In the genomic region with DNA sequence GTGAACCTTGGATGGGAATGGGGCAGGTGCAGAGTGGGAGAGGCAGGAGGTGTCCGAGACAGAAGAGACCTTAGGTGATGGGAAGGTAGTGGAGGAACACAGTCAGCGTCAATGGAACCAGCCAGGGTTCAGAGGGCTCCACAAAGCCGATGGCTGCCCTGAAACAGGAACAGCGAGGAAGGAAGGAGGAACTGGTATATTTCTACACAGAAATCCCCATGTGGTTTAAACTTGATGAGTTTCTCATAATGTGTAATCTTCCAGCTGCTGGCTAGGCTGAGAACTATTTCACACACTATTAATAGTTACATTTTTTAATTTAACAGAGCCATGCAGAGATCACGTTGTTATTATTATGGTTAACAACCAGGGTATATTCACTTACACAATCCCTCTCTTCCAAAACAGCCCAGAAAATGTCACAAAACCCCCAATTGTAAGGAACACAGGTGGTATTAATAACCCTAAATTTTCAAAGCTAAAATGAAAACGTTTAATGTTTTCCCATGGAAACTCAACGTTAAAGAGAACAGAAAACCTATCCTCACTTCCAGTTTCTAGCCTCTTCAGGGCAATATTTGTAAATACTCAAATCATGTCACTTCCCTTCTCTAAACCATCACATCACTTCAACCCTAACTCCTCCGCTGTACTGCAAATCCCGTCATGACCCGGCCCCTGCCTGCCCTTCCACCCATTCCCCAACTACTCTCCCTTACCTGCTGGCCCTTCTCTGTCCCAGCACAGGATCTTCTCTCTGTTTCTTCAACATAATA, we compare ENCODE assay signal across 8 cellular contexts.
A peak's percentile ranks its signal among the peaks of the same experiment; 100 is the strongest.
DNase-seq lines count a peak whose midpoint lies in the region; ATAC-seq and TF ChIP-seq lines count a peak whose summit lies in the region.

No MANE protein-coding gene starts in this region.

- DNase-seq in GM04503 (ENCODE audit: low read depth): peak; percentile 64
- no peak for DNase-seq in HFFc6
- no peak for DNase-seq in activated T-helper 1 cell treated with anti-CD3 and anti-CD28 coated beads, Interleukin-12 subunit alpha, Interleukin-12 subunit beta, Interleukin-2, Interleukin-4 antibody, amounts not matched to agents 30 ng/mL and 10 ng/mL and 1 ng/mL, durations not matched to agents 14 hours and 24 hours and 36 hours (ENCODE audit: low spot score)
- DNase-seq in medulla oblongata (ENCODE audit: extremely low spot score): peak; percentile 24
- no peak for DNase-seq in NCI-H82 treated with DMSO at 0.1 percent for 48 hours (lab: John Stamatoyannopoulos, UW; ENCODE audit: unreplicated experiment)
- DNase-seq in SHP77 (lab: John Stamatoyannopoulos, UW): no peak
- DNase-seq in NCI-H748 (lab: John Stamatoyannopoulos, UW; ENCODE audit: unreplicated experiment): no peak

- peaks cover 76% of the 10 kb centered on the region for H3K4me1 Mint-ChIP-seq in HFFc6 (ENCODE audit: low read depth)
- peaks cover 55% of the 10 kb centered on the region for H3K4me1 Mint-ChIP-seq in activated T-helper 1 cell treated with anti-CD3 and anti-CD28 coated beads, Interleukin-12 subunit alpha, Interleukin-12 subunit beta, Interleukin-2, Interleukin-4 antibody, amounts not matched to agents 30 ng/mL and 10 ng/mL and 1 ng/mL, durations not matched to agents 14 hours and 24 hours and 36 hours (ENCODE audit: low read depth)

- H3K9me3 Mint-ChIP-seq in HFFc6: no peaks in the 10 kb centered on the region; the same call in 1 of the 2 replicates
- H3K9me3 Mint-ChIP-seq in activated T-helper 1 cell treated with anti-CD3 and anti-CD28 coated beads, Interleukin-12 subunit alpha, Interleukin-12 subunit beta, Interleukin-2, Interleukin-4 antibody, amounts not matched to agents 30 ng/mL and 10 ng/mL and 1 ng/mL, durations not matched to agents 14 hours and 24 hours and 36 hours: no peaks in the 10 kb centered on the region

- no peak for ATAC-seq in GM18858 (IDR thresholded peaks at IDR 0.05; ENCODE audit: unreplicated experiment)

- intact Hi-C loops in activated T-helper 1 cell treated with anti-CD3 and anti-CD28 coated beads, Interleukin-12 subunit alpha, Interleukin-12 subunit beta, Interleukin-2, Interleukin-4 antibody, amounts not matched to agents 30 ng/mL and 10 ng/mL and 1 ng/mL, durations not matched to agents 14 hours and 24 hours and 36 hours (cut with micrococcal nuclease): loop anchor here (2.0 to 5.0 kb wide), 2 partner anchors 33 to 71 kb away; no protein-coding TSS in a partner anchor

- H3K4me3 Mint-ChIP-seq in HFFc6: peak overlapping the region; percentile 11; the same call in 1 of the 2 replicates
- no peak overlapping the region for H3K4me3 Mint-ChIP-seq in activated T-helper 1 cell treated with anti-CD3 and anti-CD28 coated beads, Interleukin-12 subunit alpha, Interleukin-12 subunit beta, Interleukin-2, Interleukin-4 antibody, amounts not matched to agents 30 ng/mL and 10 ng/mL and 1 ng/mL, durations not matched to agents 14 hours and 24 hours and 36 hours

- H3K27me3 Mint-ChIP-seq in HFFc6 (ENCODE audit: insufficient read depth): peaks cover 3% of the 10 kb centered on the region
- no peaks in the 10 kb centered on the region for H3K27me3 Mint-ChIP-seq in activated T-helper 1 cell treated with anti-CD3 and anti-CD28 coated beads, Interleukin-12 subunit alpha, Interleukin-12 subunit beta, Interleukin-2, Interleukin-4 antibody, amounts not matched to agents 30 ng/mL and 10 ng/mL and 1 ng/mL, durations not matched to agents 14 hours and 24 hours and 36 hours (ENCODE audit: insufficient read depth)

- H3K27ac Mint-ChIP-seq in HFFc6: peak overlapping the region; percentile 100
- peak overlapping the region; percentile 74 for H3K27ac Mint-ChIP-seq in activated T-helper 1 cell treated with anti-CD3 and anti-CD28 coated beads, Interleukin-12 subunit alpha, Interleukin-12 subunit beta, Interleukin-2, Interleukin-4 antibody, amounts not matched to agents 30 ng/mL and 10 ng/mL and 1 ng/mL, durations not matched to agents 14 hours and 24 hours and 36 hours

- TF ChIP-seq CTCF in HFFc6 (IDR thresholded peaks at IDR 0.05): no peak

- H3K36me3 Mint-ChIP-seq in HFFc6 (ENCODE audit: low read depth): peaks cover 17% of the 10 kb centered on the region
- peaks cover 2% of the 10 kb centered on the region for H3K36me3 Mint-ChIP-seq in activated T-helper 1 cell treated with anti-CD3 and anti-CD28 coated beads, Interleukin-12 subunit alpha, Interleukin-12 subunit beta, Interleukin-2, Interleukin-4 antibody, amounts not matched to agents 30 ng/mL and 10 ng/mL and 1 ng/mL, durations not matched to agents 14 hours and 24 hours and 36 hours (ENCODE audit: low read depth)

Comparison
In these comparisons a context has a peak if more than half of its experiments do, and no peak if none do; other contexts are left out.
1. DNase-seq: peak in GM04503 (single experiment) and medulla oblongata (single experiment); none in HFFc6 (single experiment), activated T-helper 1 cell treated with anti-CD3 and anti-CD28 coated beads, Interleukin-12 subunit alpha, Interleukin-12 subunit beta, Interleukin-2, Interleukin-4 antibody, amounts not matched to agents 30 ng/mL and 10 ng/mL and 1 ng/mL, durations not matched to agents 14 hours and 24 hours and 36 hours (single experiment), NCI-H82 treated with DMSO at 0.1 percent for 48 hours (single experiment), SHP77 (0 of 2) and NCI-H748 (single experiment).